ENCODE assay signal across 11 cellular contexts in the genomic region with DNA sequence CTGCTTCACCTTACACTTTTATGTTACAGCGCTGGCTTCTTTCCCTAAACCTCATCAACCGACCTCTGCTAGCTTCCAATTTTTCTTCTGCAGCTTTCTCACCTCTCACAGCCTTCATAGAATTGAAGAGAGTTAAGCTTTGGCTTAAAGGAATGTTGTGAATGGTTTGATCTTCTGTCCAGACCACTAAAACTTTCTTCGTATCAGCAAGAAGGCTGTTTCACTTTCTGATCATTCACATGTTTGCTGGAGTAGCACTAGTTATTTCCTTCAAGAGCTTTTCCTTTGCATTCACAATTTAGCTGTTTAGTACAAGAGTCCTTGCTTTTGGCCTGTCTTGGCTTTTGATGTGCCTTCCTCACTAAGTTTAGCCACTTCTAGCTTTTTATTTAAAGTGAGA. TPM values are rescaled to one million over a fixed set of nuclear protein-coding genes. Genes with fewer than 3 reads are reported as not detected.
DNase-seq lines count a peak whose midpoint lies in the region; ATAC-seq and TF ChIP-seq lines count a peak whose summit lies in the region.
"Had no signal": no experiment of that assay in that cellular context is flagged by ENCODE, and none has a peak within 500 bp of the region (broad histone marks: within the 10 kb centered on the region; RNA-seq: fewer than 3 reads in every experiment).

No MANE protein-coding gene starts in this region.

- H3K9me3 ChIP-seq in neutrophil (no peaks in the 10 kb centered on the region), PC-3 (ENCODE audit: low read length) (no peaks in the 10 kb centered on the region)

- peaks cover 36 to 47% of the 10 kb centered on the region in 2 experiments for H3K4me1 ChIP-seq in neutrophil (ENCODE audit: control insufficient read depth in 1 of 2, insufficient read depth in 1 of 2, low read depth in 1 of 2, low read length in 1 of 2)
- H3K4me1 ChIP-seq in PC-3 (ENCODE audit: insufficient read depth, low read length): peaks cover 27% of the 10 kb centered on the region

- no peak overlapping the region for H3K4me2 ChIP-seq in PC-3 (ENCODE audit: low read length)

- no peaks in the 10 kb centered on the region for H3K9me2 ChIP-seq in PC-3 (replicated peaks; ENCODE audit: low read length)

- CTCF ChIA-PET in PC-3 (lab: Charles Lee): no interaction called here

- TF ChIP-seq CTCF in neutrophil (IDR thresholded peaks at IDR 0.05) (no peak), PC-3 (conservative IDR thresholded peaks at IDR 0.05; ENCODE audit: low read depth, low read length) (no peak)

- H3K4me3 ChIP-seq in neutrophil (ENCODE audit: low read depth in 1 of 2, low read length in 1 of 2): no peak overlapping the region
- H3K4me3 ChIP-seq in PC-3 (ENCODE audit: low read length): no peak overlapping the region

- no peak overlapping the region for H2AFZ ChIP-seq in PC-3 (ENCODE audit: low read length)

- H3K36me3 ChIP-seq in neutrophil: no peaks in the 10 kb centered on the region
- no peaks in the 10 kb centered on the region for H3K36me3 ChIP-seq in PC-3 (ENCODE audit: low read depth, low read length)

- H3K36me3 Mint-ChIP-seq in activated naive CD8-positive, alpha-beta T cell treated with anti-CD3 and anti-CD28 coated beads, Interleukin-2, amount 50 U/mL, for 24 hours (ENCODE audit: low read depth): peaks cover 9% of the 10 kb centered on the region

- peak; percentile 28 for ATAC-seq in GM18505 (IDR thresholded peaks at IDR 0.05; ENCODE audit: unreplicated experiment)
- ATAC-seq in HG02981 (IDR thresholded peaks at IDR 0.05; ENCODE audit: unreplicated experiment): peak; percentile 34
- ATAC-seq in activated naive CD8-positive, alpha-beta T cell treated with anti-CD3 and anti-CD28 coated beads, Interleukin-2, amount 50 U/mL, for 24 hours: no peak
- ATAC-seq in PC-3: no peak

- H3K27ac ChIP-seq in neutrophil: peak overlapping the region; percentile 40
- no peak overlapping the region for H3K27ac ChIP-seq in PC-3 (ENCODE audit: low read length)

- no peaks in the 10 kb centered on the region for H3F3A ChIP-seq in PC-3 (ENCODE audit: low read length, unreplicated experiment)

- H3K9ac ChIP-seq in PC-3 (ENCODE audit: low read length): no peak overlapping the region

- peak overlapping the region; percentile 73 for H3K27ac Mint-ChIP-seq in activated naive CD8-positive, alpha-beta T cell treated with anti-CD3 and anti-CD28 coated beads, Interleukin-2, amount 50 U/mL, for 24 hours

- TF ChIP-seq POLR2A in GM18505 (IDR thresholded peaks at IDR 0.05; ENCODE audit: borderline replicate concordance, extremely low read depth, insufficient read depth, insufficient read length): no peak

- POLR2A ChIA-PET in PC-3 (lab: Charles Lee; ENCODE audit: unreplicated experiment): no interaction called here

- H3K27me3 Mint-ChIP-seq in activated naive CD8-positive, alpha-beta T cell treated with anti-CD3 and anti-CD28 coated beads, Interleukin-2, amount 50 U/mL, for 24 hours: no peaks in the 10 kb centered on the region

- intact Hi-C loops in PC-3 (cut with micrococcal nuclease): loop anchor here (5.0 kb wide), 1 partner anchor 42 kb away; no protein-coding TSS in a partner anchor

- no peak for DNase-seq in activated naive CD8-positive, alpha-beta T cell treated with anti-CD3 and anti-CD28 coated beads, Interleukin-2, amount 50 U/mL, for 24 hours
- DNase-seq in LoVo (ENCODE audit: low spot score): no peak
- no peak for DNase-seq in ecto neural progenitor cell (ENCODE audit: low spot score)
- no peak for DNase-seq in T1000 (lab: John Stamatoyannopoulos, UW)
- no peak for DNase-seq in PC-3
- DNase-seq: amniotic stem cell, EL, NCI-H1930 had no signal

- peaks cover 66% of the 10 kb centered on the region for H3K4me1 Mint-ChIP-seq in activated naive CD8-positive, alpha-beta T cell treated with anti-CD3 and anti-CD28 coated beads, Interleukin-2, amount 50 U/mL, for 24 hours

- H3K27me3 ChIP-seq in neutrophil (no peaks in the 10 kb centered on the region), PC-3 (ENCODE audit: low read length) (no peaks in the 10 kb centered on the region)

- H4K20me1 ChIP-seq in PC-3 (ENCODE audit: low read length): no peaks in the 10 kb centered on the region

- peaks cover 56% of the 10 kb centered on the region for H3K79me2 ChIP-seq in PC-3 (ENCODE audit: low read length)

- peak overlapping the region; percentile 71 for H3K4me3 Mint-ChIP-seq in activated naive CD8-positive, alpha-beta T cell treated with anti-CD3 and anti-CD28 coated beads, Interleukin-2, amount 50 U/mL, for 24 hours

- no peaks in the 10 kb centered on the region for H3K9me3 Mint-ChIP-seq in activated naive CD8-positive, alpha-beta T cell treated with anti-CD3 and anti-CD28 coated beads, Interleukin-2, amount 50 U/mL, for 24 hours

- BruUV-seq in PC-3 (replicated peaks; lab: Mats Ljungman, UMichigan): no TSS peak

RNA-seq across cellular contexts. Expression of a gene that starts 49.5 kb away (rescaled TPM):
- 13.0 and 14.5 TPM in 2 replicates for total RNA-seq in PC-3 (2014; rRNA removed)

Comparison
In these comparisons a context has a peak if more than half of its experiments do, and no peak if none do; other contexts are left out.
1. ATAC-seq: peak in GM18505 (single experiment) and HG02981 (single experiment); none in activated naive CD8-positive, alpha-beta T cell treated with anti-CD3 and anti-CD28 coated beads, Interleukin-2, amount 50 U/mL, for 24 hours (single experiment) and PC-3 (single experiment).